Comparison of ENCODE assay signal across 8 cellular contexts in the genomic region with DNA sequence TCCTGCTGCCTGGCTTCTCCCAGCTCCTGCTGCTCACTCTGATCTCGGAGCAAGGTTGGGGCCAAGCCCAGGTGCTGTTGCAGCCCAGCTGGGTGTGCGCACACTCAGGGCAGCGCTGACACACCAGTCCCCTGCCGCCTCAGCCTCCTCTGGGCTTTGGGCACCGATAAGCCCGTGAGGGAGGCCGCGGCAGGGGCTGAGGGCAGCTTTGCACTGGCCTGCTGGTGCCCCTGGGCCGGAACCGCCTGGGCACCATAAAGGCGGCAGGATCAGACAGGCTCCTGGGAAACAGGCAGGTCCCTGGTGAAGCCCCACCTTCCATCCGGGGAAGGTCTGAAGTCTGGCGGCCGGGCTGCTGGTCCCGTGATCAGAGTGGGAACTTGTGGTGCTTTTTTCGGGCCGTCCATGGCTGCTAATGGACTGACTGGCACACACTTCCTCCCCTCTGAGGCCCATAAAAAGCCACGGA. TPM values are rescaled to one million over a fixed set of nuclear protein-coding genes. Genes with fewer than 3 reads are reported as not detected.
DNase-seq lines count a peak whose midpoint lies in the region; ATAC-seq lines count a peak whose summit lies in the region.

No MANE protein-coding gene starts in this region.

- ATAC-seq in activated T-cell treated with anti-CD3 and anti-CD28 coated beads, Interleukin-2, amount 50 U/mL, for 72 hours (replicated peaks in 1 of 2), result peak; percentile 59 to 72
- peak; percentile 38 for ATAC-seq in stimulated activated naive CD8-positive, alpha-beta T cell treated with anti-CD3 and anti-CD28 coated beads, Interleukin-15, Interleukin-2, amounts not matched to agents 100 U/mL and 50 U/mL, for 24 hours
- ATAC-seq in HG02623 (IDR thresholded peaks at IDR 0.05; ENCODE audit: unreplicated experiment), result no peak

- H3K4me3 Mint-ChIP-seq in activated T-cell treated with anti-CD3 and anti-CD28 coated beads, Interleukin-2, amount 50 U/mL, for 72 hours, result peak overlapping the region; percentile 65 to 79

- no peaks in the 10 kb centered on the region for H3K36me3 Mint-ChIP-seq in activated T-cell treated with anti-CD3 and anti-CD28 coated beads, Interleukin-2, amount 50 U/mL, for 72 hours (ENCODE audit: insufficient read depth in 2 of 2)

- no peaks in the 10 kb centered on the region for H3K27me3 ChIP-seq in H7 (ENCODE audit: control insufficient read depth, insufficient read depth, low read length)

- DNase-seq in H7 (peak; percentile 19), NCI-H2196 treated with DMSO at 0.1 percent for 48 hours (lab: John Stamatoyannopoulos, UW; ENCODE audit: unreplicated experiment) (no peak), NCI-H2081 (lab: John Stamatoyannopoulos, UW) (no peak), NCI-H2171 treated with DMSO at 0.1 percent for 48 hours (lab: John Stamatoyannopoulos, UW) (no peak)
- peak in 1 of 2 donors; percentile 23 for DNase-seq in activated T-cell treated with anti-CD3 and anti-CD28 coated beads, Interleukin-2, amount 50 U/mL, for 72 hours
- no peak for DNase-seq in stimulated activated naive CD8-positive, alpha-beta T cell treated with anti-CD3 and anti-CD28 coated beads, Interleukin-15, Interleukin-2, amounts not matched to agents 100 U/mL and 50 U/mL, for 24 hours

- H3K9me3 Mint-ChIP-seq in activated T-cell treated with anti-CD3 and anti-CD28 coated beads, Interleukin-2, amount 50 U/mL, for 72 hours, result no peaks in the 10 kb centered on the region

- H3K36me3 ChIP-seq in H7 (replicated peaks; ENCODE audit: control insufficient read depth, insufficient read depth, low read length), result no peaks in the 10 kb centered on the region

- H3K4me1 Mint-ChIP-seq in activated T-cell treated with anti-CD3 and anti-CD28 coated beads, Interleukin-2, amount 50 U/mL, for 72 hours (ENCODE audit: low read depth), result no peaks in the 10 kb centered on the region

- no peak overlapping the region for H3K27ac Mint-ChIP-seq in activated T-cell treated with anti-CD3 and anti-CD28 coated beads, Interleukin-2, amount 50 U/mL, for 72 hours

- H3K27me3 Mint-ChIP-seq in activated T-cell treated with anti-CD3 and anti-CD28 coated beads, Interleukin-2, amount 50 U/mL, for 72 hours (ENCODE audit: low read depth), result peaks cover 33% of the 10 kb centered on the region

- H3K4me3 ChIP-seq in H7 (ENCODE audit: insufficient read depth, low read depth, low read length) (peak overlapping the region; percentile 39; the same call in 1 of the 2 replicates), iPS-18c (ENCODE audit: insufficient read depth, low read depth, low read length) (peak overlapping the region; percentile 34; the same call in 1 of the 2 replicates)

- no peaks in the 10 kb centered on the region for H3K9me3 ChIP-seq in iPS-18c (ENCODE audit: control insufficient read depth, insufficient read depth, low read length)

RNA-seq across cellular contexts. Expression of gene EML6, which starts 14.1 kb away (rescaled TPM):
- 0.52 and 1.0 TPM in 2 replicates for total RNA-seq in H7 (2014; rRNA removed; shearing (Covaris generic))
- total RNA-seq in activated T-cell treated with anti-CD3 and anti-CD28 coated beads, Interleukin-2, amount 50 U/mL, for 72 hours, result 1 to 10 TPM in 1 of 2 donors, under 1 TPM in 1; 0.96 to 2.0 TPM
